Comparison of ENCODE assay signal across 17 cellular contexts in genomic region chr2:163852616-163853015, GRCh38.
DNase-seq lines count a peak whose midpoint lies in the region; ATAC-seq, FAIRE-seq and TF ChIP-seq lines count a peak whose summit lies in the region.
"Had no signal": no experiment of that assay in that cellular context is flagged by ENCODE, and none has a peak within 500 bp of the region (broad histone marks: within the 10 kb centered on the region; RNA-seq: fewer than 3 reads in every experiment).

No MANE protein-coding gene starts in this region.

- H3K27me3 Mint-ChIP-seq in MCF 10A (ENCODE audit: insufficient read depth, unreplicated experiment) = no peaks in the 10 kb centered on the region
- H3K27me3 Mint-ChIP-seq in endodermal cell (ENCODE audit: insufficient read depth) = no peaks in the 10 kb centered on the region

- H3K9me3 ChIP-seq in breast epithelium (no peaks in the 10 kb centered on the region), endodermal cell (ENCODE audit: control insufficient read depth, low read length) (no peaks in the 10 kb centered on the region)

- H3K4me1 Mint-ChIP-seq in MCF 10A (ENCODE audit: insufficient read depth, unreplicated experiment) = peaks cover 10% of the 10 kb centered on the region
- no peaks in the 10 kb centered on the region for H3K4me1 Mint-ChIP-seq in endodermal cell

- POLR2A ChIA-PET in MCF 10A (lab: Yijun Ruan, JAX) = no interaction called here

- H3K36me3 Mint-ChIP-seq in MCF 10A (ENCODE audit: insufficient read depth, unreplicated experiment) (no peaks in the 10 kb centered on the region), endodermal cell (ENCODE audit: low read depth) (no peaks in the 10 kb centered on the region)

- WGBS in endodermal cell (ENCODE audit: insufficient coverage in 1 of 2, insufficient read length in 1 of 2), 2 experiments = 50 to 78% methylated on average over 1 to 3 of the region's 3 CpGs

- no peak overlapping the region for H3K4me3 ChIP-seq in breast epithelium
- H3K4me3 ChIP-seq in endodermal cell (ENCODE audit: low read length) = no peak overlapping the region
- H3K4me3 ChIP-seq: K562 had no signal

- no peak for TF ChIP-seq CTCF in MCF 10A (IDR thresholded peaks at IDR 0.05; ENCODE audit: unreplicated experiment)
- TF ChIP-seq CTCF in breast epithelium (IDR thresholded peaks at IDR 0.05) = no peak
- TF ChIP-seq CTCF in endodermal cell (conservative IDR thresholded peaks at IDR 0.05) = no peak

- H3K9me3 Mint-ChIP-seq in MCF 10A (ENCODE audit: unreplicated experiment) (no peaks in the 10 kb centered on the region), endodermal cell (no peaks in the 10 kb centered on the region)
- H3K9me3 Mint-ChIP-seq: H9 had no signal

- ATAC-seq in activated CD4-positive, CD25-positive, alpha-beta regulatory T cell treated with anti-CD3 and anti-CD28 coated beads, Interleukin-2, amount 50 U/mL, for 24 hours = no peak
- ATAC-seq: K562 had no signal

- CTCF ChIA-PET in MCF 10A (lab: Yijun Ruan, JAX) = interaction anchor here (1.2 kb wide), 1 partner anchor 36 kb away, joined by 3 read pairs; no protein-coding TSS in a partner anchor

- H3K27ac ChIP-seq in breast epithelium = no peak overlapping the region
- H3K27ac ChIP-seq in endodermal cell (ENCODE audit: low read depth, low read length) = no peak overlapping the region

- H3K9ac ChIP-seq in endodermal cell (ENCODE audit: extremely low read depth, low read length, poor library complexity, severe bottlenecking) = no peak overlapping the region

- no peaks in the 10 kb centered on the region for H3K4me1 ChIP-seq in breast epithelium
- H3K4me1 ChIP-seq in endodermal cell (ENCODE audit: control insufficient read depth, insufficient read depth, low read length) = no peaks in the 10 kb centered on the region

- no peaks in the 10 kb centered on the region for H3K36me3 ChIP-seq in breast epithelium
- H3K36me3 ChIP-seq in endodermal cell (ENCODE audit: control insufficient read depth, insufficient read depth, low read length) = no peaks in the 10 kb centered on the region

- H3K4me3 Mint-ChIP-seq in MCF 10A (ENCODE audit: unreplicated experiment) (no peak overlapping the region), endodermal cell (no peak overlapping the region)
- H3K4me3 Mint-ChIP-seq: H9 had no signal

- FAIRE-seq in TTC549 (lab: Jason Lieb, UNC) = peak; percentile 67
- FAIRE-seq: GM18507, K562 had no signal

- intact Hi-C loops in MCF 10A (cut with micrococcal nuclease) = no loop called here
- intact Hi-C loops in breast epithelium (cut with DNase I; ENCODE audit: low total_unique reads) = no loop called here

- H3K27ac Mint-ChIP-seq in MCF 10A (ENCODE audit: low read depth, unreplicated experiment) = peak overlapping the region; percentile 66
- no peak overlapping the region for H3K27ac Mint-ChIP-seq in endodermal cell
- H3K27ac Mint-ChIP-seq: H9 had no signal

- no TSS peak for BruUV-seq in MCF 10A (replicated peaks; lab: Mats Ljungman, UMichigan)

- H3K27me3 ChIP-seq in breast epithelium (no peaks in the 10 kb centered on the region), endodermal cell (ENCODE audit: control insufficient read depth, insufficient read depth, low read length, poor library complexity, severe bottlenecking) (peaks cover 12% of the 10 kb centered on the region)

- no peak for TF ChIP-seq POLR2A in breast epithelium (IDR thresholded peaks at IDR 0.05)

- DNase-seq in MCF 10A (ENCODE audit: unreplicated experiment) = no peak
- DNase-seq in breast epithelium (ENCODE audit: low spot score in 2 of 2) = no peak
- peak; percentile 30 for DNase-seq in iris pigment epithelial cell (ENCODE audit: low read depth)
- DNase-seq in endodermal cell = no peak
- no peak for DNase-seq in dermis blood vessel endothelial cell
- no peak for DNase-seq in activated naive CD4-positive, alpha-beta T cell (lab: John Stamatoyannopoulos, UW)
- DNase-seq: 8988T, C1 segment of cervical spinal cord, DMS 273 treated with DMSO at 0.1 percent for 48 hours, EL, H9, NCI-H1092, SHP77 had no signal
